Comparison of ENCODE assay signal across 12 cellular contexts in genomic region chr2:100978582-100979051, GRCh38. TPM values are rescaled to one million over a fixed set of nuclear protein-coding genes. Genes with fewer than 3 reads are reported as not detected.
DNase-seq lines count a peak whose midpoint lies in the region; ATAC-seq and TF ChIP-seq lines count a peak whose summit lies in the region.
"Had no signal": no experiment of that assay in that cellular context is flagged by ENCODE, and none has a peak within 500 bp of the region (broad histone marks: within the 10 kb centered on the region; RNA-seq: fewer than 3 reads in every experiment).

No MANE protein-coding gene starts in this region.

- H3K9ac ChIP-seq in BLaER1 (peak overlapping the region; percentile 61), trophoblast cell (ENCODE audit: low read length) (no peak overlapping the region)

- no peak for TF ChIP-seq POLR2A in esophagus muscularis mucosa (IDR thresholded peaks at IDR 0.05; ENCODE audit: low read depth)

- H4K8ac ChIP-seq in trophoblast cell (ENCODE audit: low read depth, low read length) = no peak overlapping the region

- CTCF ChIA-PET in OCI-LY7 (lab: Charles Lee; ENCODE audit: unreplicated experiment) = no interaction called here

- H3K9me2 ChIP-seq in OCI-LY7 (ENCODE audit: insufficient read depth, low read length) = no peaks in the 10 kb centered on the region

- peak overlapping the region; percentile 29 for H3K4me3 ChIP-seq in BLaER1
- no peak overlapping the region for H3K4me3 ChIP-seq in OCI-LY7 (ENCODE audit: low read depth, low read length, poor library complexity, severe bottlenecking)
- peak overlapping the region; percentile 2 to 28 (median 8) for H3K4me3 ChIP-seq in esophagus muscularis mucosa
- H3K4me3 ChIP-seq in trophoblast cell (ENCODE audit: low read depth, low read length) = no peak overlapping the region
- H3K4me3 ChIP-seq: left lung had no signal

- intact Hi-C loops in OCI-LY7 (cut with micrococcal nuclease; ENCODE audit: unreplicated experiment) = no loop called here
- intact Hi-C loops in esophagus muscularis mucosa (cut with DNase I) = no loop called here

- DNase-seq in OCI-LY7 (ENCODE audit: low spot score) (peak; percentile 6), esophagus muscularis mucosa (ENCODE audit: extremely low spot score) (peak; percentile 93), trophoblast cell (no peak), NCI-H526 (lab: John Stamatoyannopoulos, UW) (no peak), NCI-H526 treated with DMSO at 0.1 percent for 48 hours (lab: John Stamatoyannopoulos, UW) (no peak), CD1c-positive myeloid dendritic cell (ENCODE audit: extremely low spot score) (no peak)
- DNase-seq: activated CD4-positive, alpha-beta T cell treated with anti-CD3 and anti-CD28 coated beads for 4 hours; foreskin melanocyte; left lung; NCI-H510A had no signal

- H2BK5ac ChIP-seq in trophoblast cell (ENCODE audit: low read depth, low read length, poor library complexity) = peak overlapping the region; percentile 36

- H3K4me2 ChIP-seq in BLaER1 (peak overlapping the region; percentile 93), OCI-LY7 (ENCODE audit: low read length) (peak overlapping the region; percentile 43; the same call in 1 of the 2 replicates), trophoblast cell (ENCODE audit: low read length) (no peak overlapping the region)

- H2BK12ac ChIP-seq in trophoblast cell (ENCODE audit: low read length) = peak overlapping the region; percentile 76

- H3K27me3 ChIP-seq in BLaER1 (no peaks in the 10 kb centered on the region), esophagus muscularis mucosa (no peaks in the 10 kb centered on the region), trophoblast cell (ENCODE audit: insufficient read depth, low read length) (no peaks in the 10 kb centered on the region)
- H3K27me3 ChIP-seq: left lung had no signal

- no peak overlapping the region for H3K14ac ChIP-seq in trophoblast cell (ENCODE audit: low read length)

- H3K27ac ChIP-seq in BLaER1 (peak overlapping the region; percentile 82), OCI-LY7 (ENCODE audit: low read depth, low read length, poor library complexity, severe bottlenecking) (no peak overlapping the region), esophagus muscularis mucosa (replicated peaks in 1 of 4) (peak overlapping the region; percentile 77 to 83 (median 80)), trophoblast cell (ENCODE audit: low read depth, low read length) (no peak overlapping the region)
- H3K27ac ChIP-seq: left lung had no signal

- H3K79me1 ChIP-seq in trophoblast cell (ENCODE audit: low read length) = peaks cover 38% of the 10 kb centered on the region

- 34% methylated on average over 13 of the region's 13 CpGs for WGBS in esophagus muscularis mucosa
- WGBS in trophoblast cell (ENCODE audit: extremely low coverage, insufficient coverage, insufficient read length) = no CpG with 5 or more reads among the region's 13 CpGs

- H4K91ac ChIP-seq in trophoblast cell (ENCODE audit: low read depth, low read length) = peak overlapping the region; percentile 66

- no peak overlapping the region for H4K12ac ChIP-seq in trophoblast cell (ENCODE audit: low read depth, low read length)

- POLR2A ChIA-PET in OCI-LY7 (lab: Charles Lee) = no interaction called here

- no peak overlapping the region for H3K18ac ChIP-seq in trophoblast cell (ENCODE audit: low read length)

- H3K4me1 ChIP-seq in BLaER1 = peaks cover 68% of the 10 kb centered on the region
- peaks cover 11% of the 10 kb centered on the region for H3K4me1 ChIP-seq in OCI-LY7 (ENCODE audit: insufficient read depth, low read length, poor library complexity, severe bottlenecking)
- peaks cover 0 to 23% (median 10%) of the 10 kb centered on the region in 4 donors for H3K4me1 ChIP-seq in esophagus muscularis mucosa
- peaks cover 43 to 46% of the 10 kb centered on the region in 2 experiments for H3K4me1 ChIP-seq in trophoblast cell (ENCODE audit: control insufficient read depth in 1 of 2, insufficient read depth in 2 of 2, low read length in 2 of 2)
- H3K4me1 ChIP-seq: left lung had no signal

- H3K23ac ChIP-seq in trophoblast cell (ENCODE audit: low read length) = no peak overlapping the region

- H4K20me1 ChIP-seq in BLaER1 (no peaks in the 10 kb centered on the region), OCI-LY7 (ENCODE audit: insufficient read depth, low read length) (no peaks in the 10 kb centered on the region)

- no peak for TF ChIP-seq CTCF in OCI-LY7 (conservative IDR thresholded peaks at IDR 0.05; ENCODE audit: low read length)
- no peak for TF ChIP-seq CTCF in esophagus muscularis mucosa (IDR thresholded peaks at IDR 0.05)

- H3K79me2 ChIP-seq in OCI-LY7 (ENCODE audit: insufficient read depth, low read depth, low read length) (no peaks in the 10 kb centered on the region), trophoblast cell (ENCODE audit: control insufficient read depth, insufficient read depth, low read length, poor library complexity) (peaks cover 2% of the 10 kb centered on the region)

- no peak for ATAC-seq in GM21825 (IDR thresholded peaks at IDR 0.05; ENCODE audit: unreplicated experiment)
- ATAC-seq: left lung had no signal

- peak overlapping the region; percentile 29 for H3K4ac ChIP-seq in trophoblast cell (ENCODE audit: low read depth, low read length)

- no TSS peak for BruUV-seq in OCI-LY7 (replicated peaks; lab: Mats Ljungman, UMichigan)

- H2BK120ac ChIP-seq in trophoblast cell (ENCODE audit: insufficient read depth, low read length, poor library complexity) = peak overlapping the region; percentile 23

- H3K36me3 ChIP-seq in BLaER1 (no peaks in the 10 kb centered on the region), OCI-LY7 (ENCODE audit: insufficient read depth, low read length) (no peaks in the 10 kb centered on the region), esophagus muscularis mucosa (peaks cover 7 to 88% (median 59%) of the 10 kb centered on the region in 4 donors), trophoblast cell (ENCODE audit: control insufficient read depth in 1 of 2, insufficient read depth in 2 of 2, low read length in 2 of 2) (no peaks in the 10 kb centered on the region)

- H2AFZ ChIP-seq in OCI-LY7 (ENCODE audit: low read length) = peak overlapping the region; percentile 52
- no peak overlapping the region for H2AFZ ChIP-seq in trophoblast cell (ENCODE audit: insufficient read depth, low read length, poor library complexity)

- peak overlapping the region; percentile 20 for H2AK5ac ChIP-seq in trophoblast cell (ENCODE audit: low read length)

- H3K9me3 ChIP-seq in BLaER1 (no peaks in the 10 kb centered on the region), OCI-LY7 (ENCODE audit: low read length) (no peaks in the 10 kb centered on the region), esophagus muscularis mucosa (no peaks in the 10 kb centered on the region), trophoblast cell (ENCODE audit: insufficient read depth, low read depth, low read length) (no peaks in the 10 kb centered on the region)
- H3K9me3 ChIP-seq: left lung had no signal

- peak; percentile 66 for TF ChIP-seq EP300 in esophagus muscularis mucosa (IDR thresholded peaks at IDR 0.05)

RNA-seq across cellular contexts. Expression of gene RPL31, which starts 23.5 kb away (rescaled TPM):
- total RNA-seq in OCI-LY7 (2014; rRNA removed; shearing (Covaris generic)) = 1,977 and 1,991 TPM in 2 replicates
- total RNA-seq in OCI-LY7 (2022) (1,220 and 1,348 TPM in 2 replicates), esophagus muscularis mucosa (1,000 to 10,000 TPM in 3 of 4 donors, 100 to 1,000 TPM in 1; 645 to 2,101 (median 1,206) TPM)
- 1,205 and 1,283 TPM in 2 replicates for polyA plus RNA-seq in trophoblast cell (2013)

Comparison
In these comparisons a context has a peak if more than half of its experiments do, and no peak if none do; other contexts are left out.
1. H3K27ac ChIP-seq: peak in BLaER1 (single experiment) and esophagus muscularis mucosa (4 of 4); none in OCI-LY7 (single experiment) and trophoblast cell (single experiment).
2. H3K4me3 ChIP-seq: peak in BLaER1 (single experiment) and esophagus muscularis mucosa (4 of 4); none in OCI-LY7 (single experiment) and trophoblast cell (single experiment).
3. DNase-seq: peak in OCI-LY7 (single experiment) and esophagus muscularis mucosa (single experiment); none in trophoblast cell (0 of 2), NCI-H526 (0 of 2), NCI-H526 treated with DMSO at 0.1 percent for 48 hours (single experiment) and CD1c-positive myeloid dendritic cell (single experiment).